9 cellular contexts compared by ENCODE assay signal in genomic region chr1:6108937-6109636, GRCh38.
DNase-seq lines count a peak whose midpoint lies in the region; ATAC-seq and TF ChIP-seq lines count a peak whose summit lies in the region.
"Had no signal": no experiment of that assay in that cellular context is flagged by ENCODE, and none has a peak within 500 bp of the region (broad histone marks: within the 10 kb centered on the region; RNA-seq: fewer than 3 reads in every experiment).

No MANE protein-coding gene starts in this region.

- H3K4me1 ChIP-seq in GM23338 (ENCODE audit: insufficient read depth) (no peaks in the 10 kb centered on the region), upper lobe of right lung (no peaks in the 10 kb centered on the region)

- H3K79me2 ChIP-seq in GM23338 (replicated peaks; ENCODE audit: insufficient read depth), result no peaks in the 10 kb centered on the region

- H2AFZ ChIP-seq in GM23338, result no peak overlapping the region

- H3K27ac Mint-ChIP-seq in GM23338, result no peak overlapping the region
- no peak overlapping the region for H3K27ac Mint-ChIP-seq in activated T-helper 2 cell treated with anti-CD3 and anti-CD28 coated beads, Interferon-gamma antibody, Interleukin-2, Interleukin-4, amounts not matched to agents 10 μg/mL and 5 μg/mL and 100 μg/mL, durations not matched to agents 14 hours and 24 hours and 36 hours

- no peaks in the 10 kb centered on the region for H3K9me2 ChIP-seq in GM23338 (ENCODE audit: insufficient read depth)

- no peak overlapping the region for H3K4me3 ChIP-seq in GM23338
- no peak overlapping the region for H3K4me3 ChIP-seq in upper lobe of right lung
- H3K4me3 ChIP-seq: SK-N-MC had no signal

- H3K9me3 ChIP-seq in upper lobe of right lung, result no peaks in the 10 kb centered on the region

- H3K27me3 ChIP-seq in GM23338 (ENCODE audit: insufficient read depth) (no peaks in the 10 kb centered on the region), upper lobe of right lung (peaks cover 9% of the 10 kb centered on the region)

- H4K20me1 ChIP-seq in GM23338 (replicated peaks; ENCODE audit: insufficient read depth), result no peaks in the 10 kb centered on the region

- H3K4me1 Mint-ChIP-seq in GM23338, result no peaks in the 10 kb centered on the region
- no peaks in the 10 kb centered on the region for H3K4me1 Mint-ChIP-seq in activated T-helper 2 cell treated with anti-CD3 and anti-CD28 coated beads, Interferon-gamma antibody, Interleukin-2, Interleukin-4, amounts not matched to agents 10 μg/mL and 5 μg/mL and 100 μg/mL, durations not matched to agents 14 hours and 24 hours and 36 hours (ENCODE audit: low read depth)

- no peak overlapping the region for H3K27ac ChIP-seq in GM23338 (ENCODE audit: low read depth)
- H3K27ac ChIP-seq in upper lobe of right lung, result no peak overlapping the region
- H3K27ac ChIP-seq: SK-N-MC had no signal

- peaks cover 10% of the 10 kb centered on the region for H3K27me3 Mint-ChIP-seq in GM23338 (ENCODE audit: insufficient read depth, low read depth, poor library complexity)
- peaks cover 2% of the 10 kb centered on the region for H3K27me3 Mint-ChIP-seq in activated T-helper 2 cell treated with anti-CD3 and anti-CD28 coated beads, Interferon-gamma antibody, Interleukin-2, Interleukin-4, amounts not matched to agents 10 μg/mL and 5 μg/mL and 100 μg/mL, durations not matched to agents 14 hours and 24 hours and 36 hours (ENCODE audit: low read depth)

- TF ChIP-seq CTCF in GM23338 (conservative IDR thresholded peaks at IDR 0.05; ENCODE audit: low read depth in 2 of 2), result peak; percentile 41 to 71
- peak; percentile 41 for TF ChIP-seq CTCF in upper lobe of right lung (IDR thresholded peaks at IDR 0.05)

- ATAC-seq in GM23338 (peak; percentile 87), upper lobe of right lung (peak; percentile 76), HG03457 (IDR thresholded peaks at IDR 0.05; ENCODE audit: unreplicated experiment) (no peak)

- intact Hi-C loops in activated T-helper 2 cell treated with anti-CD3 and anti-CD28 coated beads, Interferon-gamma antibody, Interleukin-2, Interleukin-4, amounts not matched to agents 10 μg/mL and 5 μg/mL and 100 μg/mL, durations not matched to agents 14 hours and 24 hours and 36 hours (cut with micrococcal nuclease), result no loop called here
- intact Hi-C loops in upper lobe of right lung (cut with DNase I), result no loop called here

- H3K36me3 ChIP-seq in GM23338 (ENCODE audit: insufficient read depth) (no peaks in the 10 kb centered on the region), upper lobe of right lung (no peaks in the 10 kb centered on the region)

- no peaks in the 10 kb centered on the region for H3F3A ChIP-seq in GM23338 (replicated peaks; ENCODE audit: low read depth)

- no peaks in the 10 kb centered on the region for H3K9me3 Mint-ChIP-seq in GM23338
- H3K9me3 Mint-ChIP-seq in activated T-helper 2 cell treated with anti-CD3 and anti-CD28 coated beads, Interferon-gamma antibody, Interleukin-2, Interleukin-4, amounts not matched to agents 10 μg/mL and 5 μg/mL and 100 μg/mL, durations not matched to agents 14 hours and 24 hours and 36 hours, result no peaks in the 10 kb centered on the region

- DNase-seq in COLO668 (lab: John Stamatoyannopoulos, UW; ENCODE audit: unreplicated experiment), result peak; percentile 87
- DNase-seq in GM23338 (ENCODE audit: low spot score), result peak; percentile 64
- DNase-seq in NCI-H446 treated with DMSO at 0.1 percent for 48 hours (lab: John Stamatoyannopoulos, UW), result peak; percentile 66
- peak; percentile 30 for DNase-seq in activated T-helper 2 cell treated with anti-CD3 and anti-CD28 coated beads, Interferon-gamma antibody, Interleukin-2, Interleukin-4, amounts not matched to agents 10 μg/mL and 5 μg/mL and 100 μg/mL, durations not matched to agents 14 hours and 24 hours and 36 hours (ENCODE audit: low spot score)
- peak; percentile 65 for DNase-seq in iris pigment epithelial cell (ENCODE audit: low read depth)
- peak; percentile 75 for DNase-seq in upper lobe of right lung
- no peak for DNase-seq in occipital lobe (lab: John Stamatoyannopoulos, UW)

- no peaks in the 10 kb centered on the region; the same call in 2 of the 3 replicates for H3K36me3 Mint-ChIP-seq in GM23338 (ENCODE audit: low read depth)
- H3K36me3 Mint-ChIP-seq in activated T-helper 2 cell treated with anti-CD3 and anti-CD28 coated beads, Interferon-gamma antibody, Interleukin-2, Interleukin-4, amounts not matched to agents 10 μg/mL and 5 μg/mL and 100 μg/mL, durations not matched to agents 14 hours and 24 hours and 36 hours (ENCODE audit: low read depth), result no peaks in the 10 kb centered on the region

- H3K4me2 ChIP-seq in GM23338, result no peak overlapping the region

- no peak overlapping the region for H3K4me3 Mint-ChIP-seq in GM23338
- H3K4me3 Mint-ChIP-seq in activated T-helper 2 cell treated with anti-CD3 and anti-CD28 coated beads, Interferon-gamma antibody, Interleukin-2, Interleukin-4, amounts not matched to agents 10 μg/mL and 5 μg/mL and 100 μg/mL, durations not matched to agents 14 hours and 24 hours and 36 hours (ENCODE audit: low read depth), result no peak overlapping the region

TF ChIP-seq in GM23338, 12 proteins besides CTCF, POLR2A, EP300 and RAD21:
- TF ChIP-seq ZNF331 (CRISPR knock-in tag; IDR thresholded peaks at IDR 0.05; ENCODE audit: low read depth), result no peak
- TF ChIP-seq ETS1 (IDR thresholded peaks at IDR 0.05), result no peak
